1 cellular context compared by ENCODE assay signal in genomic region chr1:50969611-50970507, GRCh38.
A peak's percentile ranks its signal among the peaks of the same experiment; 100 is the strongest.
TF ChIP-seq lines count a peak whose summit lies in the region.

TSS of gene CDKN2C (plus strand) at chr1:50970245. CDS start at chr1:50970369, 124 bp downstream.

TF ChIP-seq in K562, 482 proteins besides CTCF, POLR2A, EP300 and RAD21 (continued from another document and continues in another):
- TF ChIP-seq, protein P1, sequence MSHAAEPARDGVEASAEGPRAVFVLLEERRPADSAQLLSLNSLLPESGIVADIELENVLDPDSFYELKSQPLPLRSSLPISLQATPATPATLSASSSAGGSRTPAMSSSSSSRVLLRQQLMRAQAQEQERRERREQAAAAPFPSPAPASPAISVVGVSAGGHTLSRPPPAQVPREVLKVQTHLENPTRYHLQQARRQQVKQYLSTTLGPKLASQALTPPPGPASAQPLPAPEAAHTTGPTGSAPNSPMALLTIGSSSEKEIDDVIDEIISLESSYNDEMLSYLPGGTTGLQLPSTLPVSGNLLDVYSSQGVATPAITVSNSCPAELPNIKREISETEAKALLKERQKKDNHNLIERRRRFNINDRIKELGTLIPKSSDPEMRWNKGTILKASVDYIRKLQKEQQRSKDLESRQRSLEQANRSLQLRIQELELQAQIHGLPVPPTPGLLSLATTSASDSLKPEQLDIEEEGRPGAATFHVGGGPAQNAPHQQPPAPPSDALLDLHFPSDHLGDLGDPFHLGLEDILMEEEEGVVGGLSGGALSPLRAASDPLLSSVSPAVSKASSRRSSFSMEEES (CRISPR knock-in tag; IDR thresholded peaks at IDR 0.05), result no peak; the same call in 1 of the 2 replicates
- TF ChIP-seq, protein P2, sequence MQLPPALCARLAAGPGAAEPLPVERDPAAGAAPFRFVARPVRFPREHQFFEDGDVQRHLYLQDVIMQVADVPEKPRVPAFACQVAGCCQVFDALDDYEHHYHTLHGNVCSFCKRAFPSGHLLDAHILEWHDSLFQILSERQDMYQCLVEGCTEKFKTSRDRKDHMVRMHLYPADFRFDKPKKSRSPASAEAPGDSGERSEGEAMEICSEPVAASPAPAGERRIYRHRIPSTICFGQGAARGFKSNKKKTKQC (CRISPR knock-in tag; IDR thresholded peaks at IDR 0.05), result no peak
- TF ChIP-seq CLOCK (CRISPR knock-in tag; IDR thresholded peaks at IDR 0.05; ENCODE audit: borderline replicate concordance), result no peak
- no peak for TF ChIP-seq ZNF274 (IDR thresholded peaks at IDR 0.05; ENCODE audit: borderline replicate concordance, low read depth, low read length)
- no peak for TF ChIP-seq ZNF445 (CRISPR knock-in tag; IDR thresholded peaks at IDR 0.05; ENCODE audit: low read depth)
- TF ChIP-seq CREB1 (IDR thresholded peaks at IDR 0.05), result peak; percentile 31; the same call in 1 of the 2 replicates
- TF ChIP-seq CREB1 (CRISPR knock-in tag; IDR thresholded peaks at IDR 0.05), result peak; percentile 53; the same call in 1 of the 2 replicates
- TF ChIP-seq MAFK (IDR thresholded peaks at IDR 0.05; ENCODE audit: low read length), result peak; percentile 52
- TF ChIP-seq TBP (optimal IDR thresholded peaks at IDR 0.05; ENCODE audit: low read depth, low read length), result peak; percentile 84
- TF ChIP-seq, protein P3, sequence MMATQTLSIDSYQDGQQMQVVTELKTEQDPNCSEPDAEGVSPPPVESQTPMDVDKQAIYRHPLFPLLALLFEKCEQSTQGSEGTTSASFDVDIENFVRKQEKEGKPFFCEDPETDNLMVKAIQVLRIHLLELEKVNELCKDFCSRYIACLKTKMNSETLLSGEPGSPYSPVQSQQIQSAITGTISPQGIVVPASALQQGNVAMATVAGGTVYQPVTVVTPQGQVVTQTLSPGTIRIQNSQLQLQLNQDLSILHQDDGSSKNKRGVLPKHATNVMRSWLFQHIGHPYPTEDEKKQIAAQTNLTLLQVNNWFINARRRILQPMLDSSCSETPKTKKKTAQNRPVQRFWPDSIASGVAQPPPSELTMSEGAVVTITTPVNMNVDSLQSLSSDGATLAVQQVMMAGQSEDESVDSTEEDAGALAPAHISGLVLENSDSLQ (IDR thresholded peaks at IDR 0.05), result peak; percentile 78
- 0 out of 2 replicates have a peak, but pooled peaks have one; percentile 60 for TF ChIP-seq NR4A1 (CRISPR knock-in tag; IDR thresholded peaks at IDR 0.05)
- TF ChIP-seq NR4A1 (tag; IDR thresholded peaks at IDR 0.05), result no peak; the same call in 1 of the 2 replicates
- no peak for TF ChIP-seq MEF2D (tag; conservative IDR thresholded peaks at IDR 0.05; ENCODE audit: low read depth)
- TF ChIP-seq, protein P4, sequence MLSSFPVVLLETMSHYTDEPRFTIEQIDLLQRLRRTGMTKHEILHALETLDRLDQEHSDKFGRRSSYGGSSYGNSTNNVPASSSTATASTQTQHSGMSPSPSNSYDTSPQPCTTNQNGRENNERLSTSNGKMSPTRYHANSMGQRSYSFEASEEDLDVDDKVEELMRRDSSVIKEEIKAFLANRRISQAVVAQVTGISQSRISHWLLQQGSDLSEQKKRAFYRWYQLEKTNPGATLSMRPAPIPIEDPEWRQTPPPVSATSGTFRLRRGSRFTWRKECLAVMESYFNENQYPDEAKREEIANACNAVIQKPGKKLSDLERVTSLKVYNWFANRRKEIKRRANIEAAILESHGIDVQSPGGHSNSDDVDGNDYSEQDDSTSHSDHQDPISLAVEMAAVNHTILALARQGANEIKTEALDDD (IDR thresholded peaks at IDR 0.05), result peak; percentile 100
- peak; percentile 63; the same call in 1 of the 2 replicates for TF ChIP-seq ZBTB7A (IDR thresholded peaks at IDR 0.05; ENCODE audit: borderline replicate concordance, control insufficient read depth, low read depth, low read length)
- peak; percentile 34; the same call in 1 of the 2 replicates for TF ChIP-seq L3MBTL2 (IDR thresholded peaks at IDR 0.05)
- TF ChIP-seq PHF8 (IDR thresholded peaks at IDR 0.05; ENCODE audit: borderline replicate concordance, low read length), result no peak; the same call in 1 of the 2 replicates
- TF ChIP-seq BHLHE40 (IDR thresholded peaks at IDR 0.05; ENCODE audit: low read length), result peak; percentile 24; the same call in 1 of the 2 replicates
- no peak for TF ChIP-seq RFX5 (IDR thresholded peaks at IDR 0.05; ENCODE audit: low read depth, low read length)
- TF ChIP-seq ATF1 (CRISPR knock-in tag; IDR thresholded peaks at IDR 0.05), result no peak
- TF ChIP-seq ATF1 (tag; IDR thresholded peaks at IDR 0.05), result peak; percentile 56
- no peak for TF ChIP-seq FOXJ2 (tag; IDR thresholded peaks at IDR 0.05)
- no peak for TF ChIP-seq THRAP3 (IDR thresholded peaks at IDR 0.05; ENCODE audit: borderline replicate concordance)
- no peak for TF ChIP-seq SPI1 (IDR thresholded peaks at IDR 0.05; ENCODE audit: borderline replicate concordance, low read depth, low read length)
- TF ChIP-seq SNIP1 (IDR thresholded peaks at IDR 0.05; ENCODE audit: low read depth), result 0 out of 2 replicates have a peak, but pooled peaks have one; percentile 23
- TF ChIP-seq CTBP1 (IDR thresholded peaks at IDR 0.05; ENCODE audit: borderline replicate concordance), result no peak
- TF ChIP-seq SRSF7 (optimal IDR thresholded peaks at IDR 0.05; ENCODE audit: low read depth, low read length), result no peak
- TF ChIP-seq TEAD2 (tag; IDR thresholded peaks at IDR 0.05), result no peak
- peak; percentile 7 for TF ChIP-seq NFYB (IDR thresholded peaks at IDR 0.05; ENCODE audit: extremely low read depth, insufficient read length)
- TF ChIP-seq HDAC1 (IDR thresholded peaks at IDR 0.05), result peak in 1 of 2 experiments; percentile 62; a peak in 1 of 4 replicates
- TF ChIP-seq NCOA1 (IDR thresholded peaks at IDR 0.05; ENCODE audit: low read depth), result no peak
- no peak for TF ChIP-seq FOS (IDR thresholded peaks at IDR 0.05; ENCODE audit: extremely low read depth, insufficient read length)
- peak; percentile 67 for TF ChIP-seq ARID4B (CRISPR knock-in tag; IDR thresholded peaks at IDR 0.05)
- TF ChIP-seq ZNF592 (IDR thresholded peaks at IDR 0.05), result no peak
- 0 out of 2 replicates have a peak, but pooled peaks have one; percentile 22 for TF ChIP-seq ZSCAN29 (IDR thresholded peaks at IDR 0.05)
- no peak for TF ChIP-seq SAFB2 (IDR thresholded peaks at IDR 0.05; ENCODE audit: borderline replicate concordance, low read depth, low read length, severe bottlenecking)
- no peak for TF ChIP-seq SNRNP70 (optimal IDR thresholded peaks at IDR 0.05; ENCODE audit: low read depth, low read length)
- TF ChIP-seq FOXM1 (IDR thresholded peaks at IDR 0.05; ENCODE audit: low read depth), result no peak
- TF ChIP-seq FOXM1 (CRISPR knock-in tag; IDR thresholded peaks at IDR 0.05; ENCODE audit: low read depth), result 0 out of 2 replicates have a peak, but pooled peaks have one; percentile 50
- TF ChIP-seq XRCC5 (IDR thresholded peaks at IDR 0.05; ENCODE audit: low read depth, low read length), result peak; percentile 78
- no peak for TF ChIP-seq HMG20A (CRISPR knock-in tag; conservative IDR thresholded peaks at IDR 0.05)
- TF ChIP-seq ZBTB11 (CRISPR knock-in tag; IDR thresholded peaks at IDR 0.05), result 0 out of 6 replicates have a peak, but pooled peaks of 1 of the 3 experiments have one; percentile 19
- TF ChIP-seq FIP1L1 (IDR thresholded peaks at IDR 0.05; ENCODE audit: low read depth, low read length, poor library complexity, severe bottlenecking), result no peak
- peak; percentile 5; the same call in 1 of the 2 replicates for TF ChIP-seq STAT5A (IDR thresholded peaks at IDR 0.05; ENCODE audit: borderline replicate concordance, low read length)
- TF ChIP-seq CHD1 (IDR thresholded peaks at IDR 0.05; ENCODE audit: low read length), result peak; percentile 92
